In the genomic region with DNA sequence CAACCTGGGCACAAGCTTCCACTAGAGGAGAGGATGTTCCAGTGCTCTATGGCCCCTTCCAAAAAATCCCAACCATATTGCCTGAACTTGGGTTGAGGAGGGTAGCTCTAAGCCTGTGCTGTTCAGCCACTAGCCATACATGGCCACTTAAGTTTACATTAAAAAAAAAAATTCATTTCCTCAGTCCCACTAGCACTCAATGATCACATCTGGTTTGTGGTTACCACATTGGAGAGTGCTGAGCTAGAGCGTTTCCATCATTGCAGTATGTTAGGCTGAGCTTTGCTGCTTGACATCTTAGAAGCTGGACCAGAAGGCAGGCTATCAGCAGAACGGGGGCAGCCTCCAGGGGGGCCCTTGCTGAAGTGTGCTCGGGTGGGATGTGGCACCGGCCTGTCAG, we compare ENCODE assay signal across 12 cellular contexts. TPM values are rescaled to one million over a fixed set of nuclear protein-coding genes. Genes with fewer than 3 reads are reported as not detected.
A peak's percentile ranks its signal among the peaks of the same experiment; 100 is the strongest.
DNase-seq lines count a peak whose midpoint lies in the region; ATAC-seq and TF ChIP-seq lines count a peak whose summit lies in the region.
"Had no signal": no experiment of that assay in that cellular context is flagged by ENCODE, and none has a peak within 500 bp of the region (broad histone marks: within the 10 kb centered on the region; RNA-seq: fewer than 3 reads in every experiment).

No MANE protein-coding gene starts in this region.

- H3K9me3 Mint-ChIP-seq in activated CD8-positive, alpha-beta memory T cell treated with anti-CD3 and anti-CD28 coated beads, Interleukin-2, amount 10 ng/mL, durations not matched to agents 7 days and 5 days (ENCODE audit: low read depth) = no peaks in the 10 kb centered on the region
- no peaks in the 10 kb centered on the region for H3K9me3 Mint-ChIP-seq in natural killer cell

- intact Hi-C loops in natural killer cell (cut with micrococcal nuclease) = no loop called here

- peak; percentile 64 for DNase-seq in activated CD8-positive, alpha-beta memory T cell treated with anti-CD3 and anti-CD28 coated beads, Interleukin-2, amount 10 ng/mL, durations not matched to agents 7 days and 5 days
- no peak for DNase-seq in activated CD8-positive, alpha-beta memory T cell treated with anti-CD3 and anti-CD28 coated beads, Interleukin-2, amount 50 U/mL, for 4 hours
- DNase-seq in MV-4-11 (lab: John Stamatoyannopoulos, UW) (peak; percentile 56), astrocyte of the cerebellum (ENCODE audit: low read depth) (peak; percentile 12), natural killer cell (no peak), DMS153 treated with DMSO at 0.1 percent for 48 hours (lab: John Stamatoyannopoulos, UW; ENCODE audit: unreplicated experiment) (no peak), NCI-H2227 (lab: John Stamatoyannopoulos, UW; ENCODE audit: unreplicated experiment) (no peak)
- DNase-seq in stimulated activated CD4-positive, alpha-beta T cell treated with anti-CD3 and anti-CD28 coated beads, Interleukin-15, amount 100 ng/mL, for 24 hours = no peak
- DNase-seq: DMS79, NCI-H2171, psoas muscle had no signal

- in situ Hi-C loops in astrocyte of the cerebellum (cut with HindIII; ENCODE audit: low sequenced_read_pairs) = no loop called here

- peak; percentile 90 for ATAC-seq in activated CD8-positive, alpha-beta memory T cell treated with anti-CD3 and anti-CD28 coated beads, Interleukin-2, amount 10 ng/mL, durations not matched to agents 7 days and 5 days
- peak; percentile 84 to 97 (median 94) for ATAC-seq in natural killer cell
- ATAC-seq: activated CD4-positive, CD25-positive, alpha-beta regulatory T cell treated with anti-CD3 and anti-CD28 coated beads, Interleukin-2, amount 50 U/mL, for 24 hours; psoas muscle had no signal

- H3K27ac Mint-ChIP-seq in activated CD8-positive, alpha-beta memory T cell treated with anti-CD3 and anti-CD28 coated beads, Interleukin-2, amount 10 ng/mL, durations not matched to agents 7 days and 5 days = peak overlapping the region; percentile 47
- H3K27ac Mint-ChIP-seq in natural killer cell = peak overlapping the region in 1 of 2 donors; percentile 20

- TF ChIP-seq CTCF in astrocyte of the cerebellum (IDR thresholded peaks at IDR 0.05; ENCODE audit: low read depth, low read length, missing control alignments) = no peak
- no peak for TF ChIP-seq CTCF in natural killer cell (IDR thresholded peaks at IDR 0.05)

- H3K4me3 ChIP-seq in astrocyte of the cerebellum (ENCODE audit: low read depth, low read length) = no peak overlapping the region
- H3K4me3 ChIP-seq: psoas muscle had no signal

- H3K36me3 Mint-ChIP-seq in activated CD8-positive, alpha-beta memory T cell treated with anti-CD3 and anti-CD28 coated beads, Interleukin-2, amount 10 ng/mL, durations not matched to agents 7 days and 5 days = peaks cover 25% of the 10 kb centered on the region
- no peaks in the 10 kb centered on the region for H3K36me3 Mint-ChIP-seq in natural killer cell

- CTCF ChIA-PET in activated CD8-positive, alpha-beta memory T cell treated with anti-CD3 and anti-CD28 coated beads, Interleukin-2, amount 10 ng/mL, durations not matched to agents 7 days and 5 days (lab: Charles Lee) = interaction anchor here (0.6 to 6.3 kb wide), 9 partner anchors 12 to 285 kb away, joined by 3 to 66 read pairs (median 4); no protein-coding TSS in a partner anchor

- H3K27me3 Mint-ChIP-seq in activated CD8-positive, alpha-beta memory T cell treated with anti-CD3 and anti-CD28 coated beads, Interleukin-2, amount 10 ng/mL, durations not matched to agents 7 days and 5 days = no peaks in the 10 kb centered on the region
- no peaks in the 10 kb centered on the region for H3K27me3 Mint-ChIP-seq in natural killer cell (ENCODE audit: low read depth in 2 of 2)

- no peak overlapping the region for H3K4me3 Mint-ChIP-seq in activated CD8-positive, alpha-beta memory T cell treated with anti-CD3 and anti-CD28 coated beads, Interleukin-2, amount 10 ng/mL, durations not matched to agents 7 days and 5 days
- peak overlapping the region; percentile 13 for H3K4me3 Mint-ChIP-seq in natural killer cell

- H3K4me1 Mint-ChIP-seq in activated CD8-positive, alpha-beta memory T cell treated with anti-CD3 and anti-CD28 coated beads, Interleukin-2, amount 10 ng/mL, durations not matched to agents 7 days and 5 days = peaks cover 46% of the 10 kb centered on the region
- peaks cover 22 to 40% of the 10 kb centered on the region in 2 donors for H3K4me1 Mint-ChIP-seq in natural killer cell

RNA-seq across cellular contexts. Expression of a gene that starts 43.5 kb away (rescaled TPM):
- 1 to 10 TPM; 2.3 to 2.5 TPM for total RNA-seq in activated CD8-positive, alpha-beta memory T cell treated with anti-CD3 and anti-CD28 coated beads, Interleukin-2, amount 10 ng/mL, durations not matched to agents 7 days and 5 days
- 1 to 10 TPM; 3.8 to 5.5 (median 3.9) TPM for total RNA-seq in natural killer cell

Comparison
In these comparisons a context has a peak if more than half of its experiments do, and no peak if none do; other contexts are left out.
1. DNase-seq: peak in activated CD8-positive, alpha-beta memory T cell treated with anti-CD3 and anti-CD28 coated beads, Interleukin-2, amount 10 ng/mL, durations not matched to agents 7 days and 5 days (single experiment), MV-4-11 (single experiment) and astrocyte of the cerebellum (single experiment); none in activated CD8-positive, alpha-beta memory T cell treated with anti-CD3 and anti-CD28 coated beads, Interleukin-2, amount 50 U/mL, for 4 hours (single experiment), natural killer cell (single experiment), DMS153 treated with DMSO at 0.1 percent for 48 hours (single experiment), NCI-H2227 (single experiment) and stimulated activated CD4-positive, alpha-beta T cell treated with anti-CD3 and anti-CD28 coated beads, Interleukin-15, amount 100 ng/mL, for 24 hours (single experiment).